Comparison of ENCODE assay signal across 15 cellular contexts in the genomic region with DNA sequence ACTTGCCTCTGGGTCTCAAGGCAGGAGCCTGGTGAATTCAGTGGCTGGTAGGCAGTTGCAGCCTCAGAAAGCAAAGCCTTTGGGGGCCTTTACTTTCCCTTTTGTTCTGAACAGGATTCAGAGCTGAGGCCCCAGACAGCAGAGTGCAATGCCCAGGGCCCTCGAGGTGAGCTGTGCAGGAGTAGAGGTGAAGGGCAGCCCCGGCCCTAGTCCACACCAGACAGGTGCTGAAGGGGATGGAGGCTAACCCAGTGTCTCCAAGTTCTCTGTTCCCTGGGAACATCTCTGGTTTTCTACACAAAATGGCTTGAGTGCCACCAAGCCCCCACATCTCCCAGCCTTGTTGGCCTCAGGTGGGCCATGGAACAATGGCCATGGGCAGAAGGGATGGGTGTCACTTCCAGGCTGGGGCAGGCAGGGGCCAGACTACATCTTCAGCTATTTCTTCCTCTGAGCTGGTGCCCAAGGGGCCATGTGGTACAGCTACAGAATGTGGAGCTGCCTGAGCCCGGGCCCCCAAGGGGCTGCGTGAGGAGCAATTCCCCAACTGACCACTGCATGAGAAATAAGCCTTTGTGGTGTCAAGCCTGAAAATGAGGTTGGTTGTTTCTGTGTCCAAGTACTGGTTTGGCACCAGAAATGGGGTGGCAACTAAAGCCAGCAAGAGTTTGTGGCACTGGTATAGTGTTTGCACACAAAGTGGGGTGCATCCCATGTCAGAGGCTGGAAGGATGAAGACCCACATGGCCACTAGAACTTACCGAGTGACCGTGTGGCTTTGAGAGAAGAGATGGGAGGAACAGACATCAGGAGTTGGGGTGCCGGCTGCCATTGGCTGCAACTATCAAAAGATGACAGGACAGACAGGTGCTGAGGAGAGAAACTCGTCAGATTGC. TPM values are rescaled to one million over a fixed set of nuclear protein-coding genes. Genes with fewer than 3 reads are reported as not detected.
DNase-seq lines count a peak whose midpoint lies in the region; ATAC-seq and TF ChIP-seq lines count a peak whose summit lies in the region.
"Had no signal": no experiment of that assay in that cellular context is flagged by ENCODE, and none has a peak within 500 bp of the region (broad histone marks: within the 10 kb centered on the region; RNA-seq: fewer than 3 reads in every experiment).

No MANE protein-coding gene starts in this region.

- CTCF ChIA-PET in activated CD4-positive, alpha-beta T cell treated with anti-CD3 and anti-CD28 coated beads, Interleukin-2, amount 10 ng/mL, durations not matched to agents 7 days and 5 days (lab: Charles Lee), result no interaction called here
- CTCF ChIA-PET in GM10248 (lab: Yijun Ruan, JAX), result no interaction called here

- H3K27me3 Mint-ChIP-seq in activated CD4-positive, alpha-beta T cell treated with anti-CD3 and anti-CD28 coated beads, Interleukin-2, amount 10 ng/mL, durations not matched to agents 7 days and 5 days, result no peaks in the 10 kb centered on the region
- no peaks in the 10 kb centered on the region for H3K27me3 Mint-ChIP-seq in activated naive CD8-positive, alpha-beta T cell treated with anti-CD3 and anti-CD28 coated beads for 36 hours
- H3K27me3 Mint-ChIP-seq in natural killer cell (ENCODE audit: low read depth in 2 of 2), result peaks cover 0 to 5% of the 10 kb centered on the region in 2 donors

- no peak for DNase-seq in activated CD4-positive, alpha-beta T cell treated with anti-CD3 and anti-CD28 coated beads, Interleukin-2, amount 10 ng/mL, durations not matched to agents 7 days and 5 days
- DNase-seq in activated CD4-positive, alpha-beta T cell treated with anti-CD3 and anti-CD28 coated beads, Interleukin-2, amount 50 U/mL, for 48 hours, result no peak
- peak; percentile 12 for DNase-seq in GM10248 (ENCODE audit: extremely low spot score)
- no peak for DNase-seq in activated naive CD8-positive, alpha-beta T cell treated with anti-CD3 and anti-CD28 coated beads for 36 hours
- peak; percentile 23 for DNase-seq in sciatic nerve (ENCODE audit: low spot score)
- DNase-seq in NCI-H524 treated with DMSO at 0.1 percent for 48 hours (lab: John Stamatoyannopoulos, UW), result no peak
- no peak for DNase-seq in natural killer cell
- DNase-seq in HPDE6-E6E7 (ENCODE audit: extremely low spot score), result no peak
- DNase-seq: dermis blood vessel endothelial cell; IMR-90; NCI-H2107; stimulated activated CD4-positive, alpha-beta T cell treated with anti-CD3 and anti-CD28 coated beads, Interleukin-4, amount 100 ng/mL, for 4 hours had no signal

- H3K4me1 Mint-ChIP-seq in activated CD4-positive, alpha-beta T cell treated with anti-CD3 and anti-CD28 coated beads, Interleukin-2, amount 10 ng/mL, durations not matched to agents 7 days and 5 days, result peaks cover 21% of the 10 kb centered on the region
- peaks cover 12% of the 10 kb centered on the region for H3K4me1 Mint-ChIP-seq in activated naive CD8-positive, alpha-beta T cell treated with anti-CD3 and anti-CD28 coated beads for 36 hours
- peaks cover 6 to 16% of the 10 kb centered on the region in 2 donors for H3K4me1 Mint-ChIP-seq in natural killer cell
- H3K4me1 Mint-ChIP-seq: brain had no signal

- intact Hi-C loops in sciatic nerve (cut with DNase I), result no loop called here
- intact Hi-C loops in natural killer cell (cut with micrococcal nuclease), result no loop called here

- peaks cover 14% of the 10 kb centered on the region for H3K9me3 Mint-ChIP-seq in activated CD4-positive, alpha-beta T cell treated with anti-CD3 and anti-CD28 coated beads, Interleukin-2, amount 10 ng/mL, durations not matched to agents 7 days and 5 days
- peaks cover 10% of the 10 kb centered on the region for H3K9me3 Mint-ChIP-seq in activated naive CD8-positive, alpha-beta T cell treated with anti-CD3 and anti-CD28 coated beads for 36 hours
- peaks cover 0 to 5% of the 10 kb centered on the region in 2 donors for H3K9me3 Mint-ChIP-seq in natural killer cell

- TF ChIP-seq CTCF in GM10248 (IDR thresholded peaks at IDR 0.05; ENCODE audit: control extremely low read depth, extremely low read depth, low read depth, missing control alignments) (no peak), natural killer cell (IDR thresholded peaks at IDR 0.05) (no peak)

- H3K4me3 Mint-ChIP-seq in activated CD4-positive, alpha-beta T cell treated with anti-CD3 and anti-CD28 coated beads, Interleukin-2, amount 10 ng/mL, durations not matched to agents 7 days and 5 days, result no peak overlapping the region
- H3K4me3 Mint-ChIP-seq in activated naive CD8-positive, alpha-beta T cell treated with anti-CD3 and anti-CD28 coated beads for 36 hours, result no peak overlapping the region
- H3K4me3 Mint-ChIP-seq in natural killer cell, result no peak overlapping the region
- H3K4me3 Mint-ChIP-seq: brain had no signal

- ATAC-seq in sciatic nerve, result no peak
- no peak for ATAC-seq in natural killer cell

- H3K27ac Mint-ChIP-seq in activated CD4-positive, alpha-beta T cell treated with anti-CD3 and anti-CD28 coated beads, Interleukin-2, amount 10 ng/mL, durations not matched to agents 7 days and 5 days, result peak overlapping the region; percentile 95
- H3K27ac Mint-ChIP-seq in activated naive CD8-positive, alpha-beta T cell treated with anti-CD3 and anti-CD28 coated beads for 36 hours, result peak overlapping the region; percentile 9
- no peak overlapping the region for H3K27ac Mint-ChIP-seq in natural killer cell
- H3K27ac Mint-ChIP-seq: brain had no signal

- H3K36me3 Mint-ChIP-seq in activated CD4-positive, alpha-beta T cell treated with anti-CD3 and anti-CD28 coated beads, Interleukin-2, amount 10 ng/mL, durations not matched to agents 7 days and 5 days (ENCODE audit: low read depth), result no peaks in the 10 kb centered on the region
- peaks cover 5% of the 10 kb centered on the region for H3K36me3 Mint-ChIP-seq in activated naive CD8-positive, alpha-beta T cell treated with anti-CD3 and anti-CD28 coated beads for 36 hours
- H3K36me3 Mint-ChIP-seq in natural killer cell, result no peaks in the 10 kb centered on the region
- H3K36me3 Mint-ChIP-seq: brain had no signal

- POLR2A ChIA-PET in activated CD4-positive, alpha-beta T cell treated with anti-CD3 and anti-CD28 coated beads, Interleukin-2, amount 10 ng/mL, durations not matched to agents 7 days and 5 days (lab: Charles Lee), result no interaction called here
- POLR2A ChIA-PET in GM10248 (lab: Yijun Ruan, JAX), result no interaction called here

RNA-seq across cellular contexts. Expression of gene BARX1, which starts 57.8 kb away (rescaled TPM):
- not detected for total RNA-seq in activated CD4-positive, alpha-beta T cell treated with anti-CD3 and anti-CD28 coated beads, Interleukin-2, amount 10 ng/mL, durations not matched to agents 7 days and 5 days
- 1 to 10 TPM; 2.9 to 3.8 TPM for total RNA-seq in activated naive CD8-positive, alpha-beta T cell treated with anti-CD3 and anti-CD28 coated beads for 36 hours
- total RNA-seq in sciatic nerve, result not detected
- total RNA-seq in natural killer cell, result not detected
- total RNA-seq: dermis blood vessel endothelial cell, IMR-90, kidney, skeletal muscle tissue had no signal

Comparison
In these comparisons a context has a peak if more than half of its experiments do, and no peak if none do; other contexts are left out.
1. DNase-seq: peak in GM10248 (single experiment) and sciatic nerve (single experiment); none in activated CD4-positive, alpha-beta T cell treated with anti-CD3 and anti-CD28 coated beads, Interleukin-2, amount 10 ng/mL, durations not matched to agents 7 days and 5 days (single experiment), activated CD4-positive, alpha-beta T cell treated with anti-CD3 and anti-CD28 coated beads, Interleukin-2, amount 50 U/mL, for 48 hours (0 of 2), activated naive CD8-positive, alpha-beta T cell treated with anti-CD3 and anti-CD28 coated beads for 36 hours (single experiment), NCI-H524 treated with DMSO at 0.1 percent for 48 hours (single experiment), natural killer cell (single experiment) and HPDE6-E6E7 (single experiment).
2. H3K27ac Mint-ChIP-seq: peak in activated CD4-positive, alpha-beta T cell treated with anti-CD3 and anti-CD28 coated beads, Interleukin-2, amount 10 ng/mL, durations not matched to agents 7 days and 5 days (single experiment) and activated naive CD8-positive, alpha-beta T cell treated with anti-CD3 and anti-CD28 coated beads for 36 hours (single experiment); none in natural killer cell (0 of 2).